ENCODE assay signal across 19 cellular contexts in the genomic region with DNA sequence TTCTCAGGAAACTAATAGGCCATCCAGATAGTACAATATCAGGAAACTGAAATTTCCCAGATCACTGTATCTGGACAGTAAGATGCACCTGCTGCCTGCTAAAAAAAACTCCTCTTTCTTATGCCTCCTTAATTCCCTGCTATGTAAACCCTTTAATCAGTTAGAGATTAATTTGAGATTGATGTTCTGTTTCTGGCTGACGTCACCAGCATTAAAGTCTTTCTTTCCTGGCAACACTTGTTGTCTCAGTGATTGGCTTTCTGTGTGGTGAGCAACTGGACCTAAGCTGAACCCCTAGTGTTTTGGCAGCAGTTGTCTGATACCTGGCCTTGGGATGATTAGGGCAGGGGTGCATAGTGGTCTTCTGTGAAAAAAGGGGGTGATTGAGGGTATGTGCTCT.
DNase-seq lines count a peak whose midpoint lies in the region; ATAC-seq, FAIRE-seq and TF ChIP-seq lines count a peak whose summit lies in the region.
"Had no signal": no experiment of that assay in that cellular context is flagged by ENCODE, and none has a peak within 500 bp of the region (broad histone marks: within the 10 kb centered on the region; RNA-seq: fewer than 3 reads in every experiment).

No MANE protein-coding gene starts in this region.

- POLR2A ChIA-PET in HepG2 (lab: Yijun Ruan, JAX) = no interaction called here
- POLR2A ChIA-PET in K562 (lab: Yijun Ruan, JAX) = interaction anchor here (0.5 kb wide), 1 partner anchor 726 kb away, joined by 4 read pairs; no protein-coding TSS in a partner anchor

- no peak overlapping the region for H3K4me2 ChIP-seq in HepG2 (ENCODE audit: low read depth, low read length)
- H3K4me2 ChIP-seq in K562 (ENCODE audit: insufficient read depth, low read length) = no peak overlapping the region
- H3K4me2 ChIP-seq: GM23338 had no signal

- no TSS peak for BruUV-seq in HepG2 (replicated peaks; lab: Mats Ljungman, UMichigan)
- BruUV-seq in K562 (replicated peaks; lab: Mats Ljungman, UMichigan) = no TSS peak

- H2AFZ ChIP-seq in HepG2 (ENCODE audit: low read length) = no peak overlapping the region
- no peak overlapping the region for H2AFZ ChIP-seq in K562 (ENCODE audit: low read depth, low read length)
- H2AFZ ChIP-seq: GM23338 had no signal

- H3K4me1 ChIP-seq in HepG2 (ENCODE audit: insufficient read depth, low read length) (peaks cover 4% of the 10 kb centered on the region; the same call in 1 of the 2 replicates), right lobe of liver (no peaks in the 10 kb centered on the region), K562 (replicated peaks in 1 of 2; ENCODE audit: control insufficient read depth in 2 of 2, insufficient read depth in 2 of 2, low read length in 2 of 2) (no peaks in the 10 kb centered on the region), muscle layer of duodenum (ENCODE audit: control insufficient read depth in 1 of 2, insufficient read depth in 2 of 2, low read length in 2 of 2) (no peaks in the 10 kb centered on the region), lower lobe of right lung (no peaks in the 10 kb centered on the region)
- H3K4me1 ChIP-seq in effector memory CD4-positive, alpha-beta T cell (ENCODE audit: control insufficient read depth, insufficient read depth, low read length, poor library complexity, severe bottlenecking) = no peaks in the 10 kb centered on the region

- ATAC-seq in HepG2 (no peak), right lobe of liver (no peak), K562 (no peak), lower lobe of right lung (no peak)
- ATAC-seq: GM12878, GM23338, HCT116 had no signal

- CTCF ChIA-PET in HepG2 (lab: Yijun Ruan, JAX; ENCODE audit: low intra/inter-chr PET ratio, low total read pairs) (no interaction called here), K562 (lab: Yijun Ruan, JAX; ENCODE audit: low intra/inter-chr PET ratio) (no interaction called here)

- TF ChIP-seq EP300 in HepG2 (IDR thresholded peaks at IDR 0.05; ENCODE audit: low read depth in 2 of 2, low read length in 2 of 2) = no peak
- TF ChIP-seq EP300 in HepG2 (CRISPR knock-in tag; IDR thresholded peaks at IDR 0.05; ENCODE audit: borderline replicate concordance) = no peak
- TF ChIP-seq EP300 in K562 (IDR thresholded peaks at IDR 0.05; ENCODE audit: low read length) = no peak

- in situ Hi-C loops in HepG2 (cut with HindIII; ENCODE audit: extremely low pct_ligation_motif_present, low pct_unique_long_range_greater_than_20kb) = no loop called here
- in situ Hi-C loops in K562 (cut with MboI) = no loop called here

- H3K27ac ChIP-seq in HepG2 (ENCODE audit: extremely low read length, insufficient read depth, low read length) = no peak overlapping the region
- H3K27ac ChIP-seq in right lobe of liver = no peak overlapping the region
- H3K27ac ChIP-seq in K562 (ENCODE audit: extremely low read depth, low read depth, low read length) = no peak overlapping the region
- no peak overlapping the region for H3K27ac ChIP-seq in muscle layer of duodenum (ENCODE audit: low read length)
- no peak overlapping the region for H3K27ac ChIP-seq in effector memory CD4-positive, alpha-beta T cell (ENCODE audit: insufficient read depth, low read length, poor library complexity, severe bottlenecking)
- H3K27ac ChIP-seq in lower lobe of right lung = no peak overlapping the region

- H3K9ac ChIP-seq in HepG2 (ENCODE audit: insufficient read depth, low read depth, low read length) (no peak overlapping the region), K562 (ENCODE audit: insufficient read depth in 1 of 2, low read depth in 2 of 2, low read length in 2 of 2) (no peak overlapping the region)

- H3K9me3 ChIP-seq in HepG2 (ENCODE audit: low read length) = peaks cover 21% of the 10 kb centered on the region
- peaks cover 0 to 8% (median 0%) of the 10 kb centered on the region in 4 donors for H3K9me3 ChIP-seq in right lobe of liver
- peaks cover 5% of the 10 kb centered on the region; the same call in 1 of the 2 replicates for H3K9me3 ChIP-seq in K562 (replicated peaks; ENCODE audit: control insufficient read depth, insufficient read depth, low read depth, low read length)
- peaks cover 10 to 16% of the 10 kb centered on the region in 2 donors for H3K9me3 ChIP-seq in muscle layer of duodenum (ENCODE audit: control insufficient read depth in 1 of 2, low read length in 2 of 2)
- peaks cover 11% of the 10 kb centered on the region for H3K9me3 ChIP-seq in effector memory CD4-positive, alpha-beta T cell (ENCODE audit: control insufficient read depth, low read length)
- peaks cover 16% of the 10 kb centered on the region for H3K9me3 ChIP-seq in lower lobe of right lung

- 5% methylated on average over 1 of the region's 1 CpG for WGBS in HepG2 (ENCODE audit: low lambda C conversion rate)
- WGBS in right lobe of liver (ENCODE audit: insufficient coverage, low coverage, low lambda C conversion rate, missing lambda C conversion rate) = 71% methylated on average over 1 of the region's 1 CpG
- 0% methylated on average over 1 of the region's 1 CpG for WGBS in K562 (ENCODE audit: insufficient coverage, low coverage, missing lambda C conversion rate)

- TF ChIP-seq CTCF in HepG2 (CRISPR knock-in tag; IDR thresholded peaks at IDR 0.05) (no peak), right lobe of liver (IDR thresholded peaks at IDR 0.05) (no peak), K562 (IDR thresholded peaks at IDR 0.05 in 2 of 3, conservative IDR thresholded peaks at IDR 0.05 in 1 of 3; ENCODE audit: insufficient read depth in 2 of 3, low read depth in 1 of 3, low read length in 3 of 3) (no peak), lower lobe of right lung (IDR thresholded peaks at IDR 0.05) (no peak)

- no peaks in the 10 kb centered on the region for H3K36me3 ChIP-seq in HepG2 (replicated peaks in 1 of 2; ENCODE audit: control insufficient read depth in 1 of 2, insufficient read depth in 2 of 2, low read length in 2 of 2)
- H3K36me3 ChIP-seq in right lobe of liver = no peaks in the 10 kb centered on the region
- H3K36me3 ChIP-seq in K562 (ENCODE audit: control insufficient read depth, insufficient read depth, low read length) = no peaks in the 10 kb centered on the region
- no peaks in the 10 kb centered on the region for H3K36me3 ChIP-seq in muscle layer of duodenum (ENCODE audit: control insufficient read depth in 1 of 2, insufficient read depth in 2 of 2, low read length in 2 of 2)
- H3K36me3 ChIP-seq in effector memory CD4-positive, alpha-beta T cell (ENCODE audit: control insufficient read depth, insufficient read depth, low read length) = no peaks in the 10 kb centered on the region
- no peaks in the 10 kb centered on the region for H3K36me3 ChIP-seq in lower lobe of right lung

- no peaks in the 10 kb centered on the region for H3K9me1 ChIP-seq in K562 (ENCODE audit: control insufficient read depth, insufficient read depth, low read length)

- H4K20me1 ChIP-seq in HepG2 (ENCODE audit: insufficient read depth, low read length) = no peaks in the 10 kb centered on the region
- no peaks in the 10 kb centered on the region for H4K20me1 ChIP-seq in K562 (replicated peaks; ENCODE audit: control insufficient read depth, insufficient read depth, low read length)

- no peak for TF ChIP-seq RAD21 in HepG2 (CRISPR knock-in tag; IDR thresholded peaks at IDR 0.05)
- no peak for TF ChIP-seq RAD21 in K562 (CRISPR knock-in tag; conservative IDR thresholded peaks at IDR 0.05 in 1 of 2, IDR thresholded peaks at IDR 0.05 in 1 of 2)

- FAIRE-seq in HepG2 (lab: Jason Lieb, UNC) = no peak
- FAIRE-seq in K562 (lab: Jason Lieb, UNC) = no peak
- FAIRE-seq: GM12878, GM19239 had no signal

- TF ChIP-seq POLR2A in HepG2 (IDR thresholded peaks at IDR 0.05; ENCODE audit: insufficient read depth in 1 of 2, low read depth in 2 of 2, low read length in 2 of 2) (no peak), right lobe of liver (IDR thresholded peaks at IDR 0.05) (no peak), K562 (conservative IDR thresholded peaks at IDR 0.05) (no peak)

- no peak for DNase-seq in HepG2 (ENCODE audit: low spot score)
- DNase-seq in right lobe of liver = no peak
- DNase-seq in K562 (ENCODE audit: extremely low read depth in 1 of 4, low spot score in 3 of 4) = no peak
- no peak for DNase-seq in effector memory CD4-positive, alpha-beta T cell
- DNase-seq in lower lobe of right lung = no peak
- DNase-seq: C1 segment of cervical spinal cord; Calu3; CD4-positive, alpha-beta memory T cell; COR-L47; DMS79; EL; GDM1; H9; HFFc6 had no signal

- no peak overlapping the region for H3K4me3 ChIP-seq in HepG2 (replicated peaks in 1 of 3; ENCODE audit: insufficient read depth in 1 of 3, low read depth in 2 of 3, low read length in 3 of 3)
- no peak overlapping the region for H3K4me3 ChIP-seq in right lobe of liver
- no peak overlapping the region for H3K4me3 ChIP-seq in K562
- H3K4me3 ChIP-seq in muscle layer of duodenum (ENCODE audit: low read depth in 1 of 2, low read length in 2 of 2) = peak overlapping the region; percentile 17 to 23
- no peak overlapping the region for H3K4me3 ChIP-seq in effector memory CD4-positive, alpha-beta T cell (ENCODE audit: insufficient read depth, low read depth, low read length, poor library complexity, severe bottlenecking)
- H3K4me3 ChIP-seq in lower lobe of right lung = no peak overlapping the region
- H3K4me3 ChIP-seq: GM12878, GM23338 had no signal

- intact Hi-C loops in HepG2 (cut with micrococcal nuclease; ENCODE audit: unreplicated experiment) (no loop called here), right lobe of liver (cut with DNase I) (no loop called here), K562 (cut with micrococcal nuclease) (no loop called here), lower lobe of right lung (cut with DNase I) (no loop called here)

- H3K27me3 ChIP-seq in HepG2 (ENCODE audit: control insufficient read depth in 1 of 2, insufficient read depth in 2 of 2, low read length in 2 of 2) = peaks cover 0 to 10% of the 10 kb centered on the region in 2 experiments; a peak in 3 of 5 replicates
- H3K27me3 ChIP-seq in right lobe of liver = no peaks in the 10 kb centered on the region
- H3K27me3 ChIP-seq in K562 (ENCODE audit: control insufficient read depth in 2 of 2, insufficient read depth in 2 of 2, low read length in 2 of 2) = no peaks in the 10 kb centered on the region
- H3K27me3 ChIP-seq in muscle layer of duodenum (ENCODE audit: low read depth, low read length) = no peaks in the 10 kb centered on the region
- H3K27me3 ChIP-seq in effector memory CD4-positive, alpha-beta T cell (replicated peaks; ENCODE audit: control insufficient read depth, insufficient read depth, low read length, poor library complexity, severe bottlenecking) = no peaks in the 10 kb centered on the region
- no peaks in the 10 kb centered on the region for H3K27me3 ChIP-seq in lower lobe of right lung (ENCODE audit: low read depth)

- H3K79me2 ChIP-seq in HepG2 (ENCODE audit: insufficient read depth, low read length) (no peaks in the 10 kb centered on the region), K562 (ENCODE audit: control insufficient read depth, insufficient read depth, low read length) (no peaks in the 10 kb centered on the region)

TF ChIP-seq in HepG2, 621 proteins besides CTCF, POLR2A, EP300 and RAD21 (continues in another document):
- TF ChIP-seq FOSL2 (CRISPR knock-in tag; IDR thresholded peaks at IDR 0.05) = no peak
- no peak for TF ChIP-seq EEA1 (CRISPR knock-in tag; IDR thresholded peaks at IDR 0.05; ENCODE audit: borderline replicate concordance)

TF ChIP-seq in K562, 482 proteins besides CTCF, POLR2A, EP300 and RAD21 (continues in another document):
- TF ChIP-seq TRIM28 (IDR thresholded peaks at IDR 0.05) = peak; percentile 64; the same call in 1 of the 2 replicates
- peak; percentile 55 for TF ChIP-seq CREM (IDR thresholded peaks at IDR 0.05; ENCODE audit: low read depth)
- TF ChIP-seq ATF7 (IDR thresholded peaks at IDR 0.05) = peak; percentile 64

Comparison
In these comparisons a context has a peak if more than half of its experiments do, and no peak if none do; other contexts are left out.
1. H3K4me3 ChIP-seq: peak in muscle layer of duodenum (2 of 2); none in HepG2 (0 of 3), right lobe of liver (0 of 3), K562 (single experiment), effector memory CD4-positive, alpha-beta T cell (single experiment) and lower lobe of right lung (single experiment).